In genomic region chr1:203309115-203309429, GRCh38 we compare ENCODE assay signal across 10 cellular contexts. TPM values are rescaled to one million over a fixed set of nuclear protein-coding genes. Genes with fewer than 3 reads are reported as not detected.
DNase-seq lines count a peak whose midpoint lies in the region; ATAC-seq and TF ChIP-seq lines count a peak whose summit lies in the region.
"Had no signal": no experiment of that assay in that cellular context is flagged by ENCODE, and none has a peak within 500 bp of the region (broad histone marks: within the 10 kb centered on the region; RNA-seq: fewer than 3 reads in every experiment).

No MANE protein-coding gene starts in this region.

- no peak overlapping the region for H2AFZ ChIP-seq in neural progenitor cell (replicated peaks)

- peaks cover 40 to 54% (median 52%) of the 10 kb centered on the region in 3 donors for H3K4me1 Mint-ChIP-seq in IgD-negative memory B cell
- H3K4me1 Mint-ChIP-seq in chondrocyte (ENCODE audit: low read depth) = peaks cover 46% of the 10 kb centered on the region
- peaks cover 44% of the 10 kb centered on the region for H3K4me1 Mint-ChIP-seq in neural progenitor cell

- peaks cover 30 to 66% (median 58%) of the 10 kb centered on the region in 10 experiments for H3K4me1 ChIP-seq in BLaER1 treated with 17β-estradiol and CSF1 and Interleukin-3, amounts not matched to agents 10 nM and 100 nM
- H3K4me1 ChIP-seq in neural progenitor cell = peaks cover 38% of the 10 kb centered on the region

- peaks cover 50 to 82% (median 69%) of the 10 kb centered on the region in 11 experiments for H3K36me3 ChIP-seq in BLaER1 treated with 17β-estradiol and CSF1 and Interleukin-3, amounts not matched to agents 10 nM and 100 nM
- no peaks in the 10 kb centered on the region for H3K36me3 ChIP-seq in neural progenitor cell

- intact Hi-C loops in left colon (cut with DNase I, micrococcal nuclease) = no loop called here

- H3K79me2 ChIP-seq in neural progenitor cell (ENCODE audit: low read depth) = peaks cover 31% of the 10 kb centered on the region

- H3K27me3 Mint-ChIP-seq in IgD-negative memory B cell = no peaks in the 10 kb centered on the region
- no peaks in the 10 kb centered on the region for H3K27me3 Mint-ChIP-seq in chondrocyte (ENCODE audit: low read depth)
- peaks cover 20% of the 10 kb centered on the region for H3K27me3 Mint-ChIP-seq in neural progenitor cell (ENCODE audit: insufficient read depth, low read depth)

- DNase-seq in chondrocyte (ENCODE audit: low spot score) (no peak), neural progenitor cell (ENCODE audit: low spot score) (no peak), ACHN (no peak), left colon (no peak)
- DNase-seq: DMS153, NCI-H1436 treated with DMSO at 0.1 percent for 48 hours had no signal

- H3K9me3 ChIP-seq in BLaER1 treated with 17β-estradiol and CSF1 and Interleukin-3, amounts not matched to agents 10 nM and 100 nM (replicated peaks in 1 of 11) = peaks cover 0 to 4% (median 0%) of the 10 kb centered on the region in 11 experiments; a peak in 3 of 22 replicates
- no peaks in the 10 kb centered on the region for H3K9me3 ChIP-seq in neural progenitor cell (ENCODE audit: low read depth)

- H3K4me2 ChIP-seq in BLaER1 treated with 17β-estradiol and CSF1 and Interleukin-3, amounts not matched to agents 10 nM and 100 nM = peak overlapping the region; percentile 88 to 99 (median 98)
- H3K4me2 ChIP-seq in neural progenitor cell = peak overlapping the region; percentile 99

- H4K20me1 ChIP-seq in BLaER1 treated with 17β-estradiol and CSF1 and Interleukin-3, amounts not matched to agents 10 nM and 100 nM = peaks cover 64 to 84% (median 73%) of the 10 kb centered on the region in 11 experiments
- peaks cover 52% of the 10 kb centered on the region for H4K20me1 ChIP-seq in neural progenitor cell (ENCODE audit: low read depth)

- no peaks in the 10 kb centered on the region for H3K27me3 ChIP-seq in BLaER1 treated with 17β-estradiol and CSF1 and Interleukin-3, amounts not matched to agents 10 nM and 100 nM
- peaks cover 86% of the 10 kb centered on the region for H3K27me3 ChIP-seq in neural progenitor cell

- H3K9me3 Mint-ChIP-seq in IgD-negative memory B cell (no peaks in the 10 kb centered on the region), chondrocyte (ENCODE audit: low read depth) (no peaks in the 10 kb centered on the region), neural progenitor cell (no peaks in the 10 kb centered on the region)

- in situ Hi-C loops in ACHN (cut with HindIII; ENCODE audit: low pct_ligation_motif_present, low pct_unique_long_range_greater_than_20kb, low sequenced_read_pairs) = no loop called here

- H3K9ac ChIP-seq in BLaER1 treated with 17β-estradiol and CSF1 and Interleukin-3, amounts not matched to agents 10 nM and 100 nM = peak overlapping the region; percentile 97 to 100 (median 99)
- H3K9ac ChIP-seq in neural progenitor cell = no peak overlapping the region

- TF ChIP-seq CTCF in chondrocyte (IDR thresholded peaks at IDR 0.05) (no peak), neural progenitor cell (IDR thresholded peaks at IDR 0.05) (no peak)

- peak overlapping the region in 10 of 11 experiments; percentile 93 to 100 (median 97); a peak in 18 of 22 replicates for H3K27ac ChIP-seq in BLaER1 treated with 17β-estradiol and CSF1 and Interleukin-3, amounts not matched to agents 10 nM and 100 nM
- H3K27ac ChIP-seq in neural progenitor cell = no peak overlapping the region

- H3K4me3 Mint-ChIP-seq in IgD-negative memory B cell = peak overlapping the region; percentile 95 to 99 (median 98)
- peak overlapping the region; percentile 34 for H3K4me3 Mint-ChIP-seq in chondrocyte (ENCODE audit: unreplicated experiment)
- H3K4me3 Mint-ChIP-seq in neural progenitor cell = no peak overlapping the region

- no peak for ATAC-seq in GM18870 (IDR thresholded peaks at IDR 0.05; ENCODE audit: unreplicated experiment)
- no peak for ATAC-seq in left colon
- ATAC-seq in HG03565 (IDR thresholded peaks at IDR 0.05; ENCODE audit: unreplicated experiment) = no peak

- H3F3A ChIP-seq in neural progenitor cell (ENCODE audit: low read depth) = peaks cover 29% of the 10 kb centered on the region

- peak overlapping the region in 2 of 3 donors; percentile 78 to 99 for H3K27ac Mint-ChIP-seq in IgD-negative memory B cell
- H3K27ac Mint-ChIP-seq in chondrocyte (ENCODE audit: unreplicated experiment) = no peak overlapping the region
- no peak overlapping the region for H3K27ac Mint-ChIP-seq in neural progenitor cell

- peaks cover 38% of the 10 kb centered on the region for H3K36me3 Mint-ChIP-seq in IgD-negative memory B cell
- H3K36me3 Mint-ChIP-seq in chondrocyte (ENCODE audit: low read depth) = peaks cover 24% of the 10 kb centered on the region
- peaks cover 6% of the 10 kb centered on the region for H3K36me3 Mint-ChIP-seq in neural progenitor cell

- peak overlapping the region; percentile 88 to 99 (median 98) for H3K4me3 ChIP-seq in BLaER1 treated with 17β-estradiol and CSF1 and Interleukin-3, amounts not matched to agents 10 nM and 100 nM
- peak overlapping the region; percentile 87 for H3K4me3 ChIP-seq in neural progenitor cell

RNA-seq across cellular contexts. Expression of gene BTG2, which starts 3.8 kb away (rescaled TPM):
- 202 TPM for polyA plus RNA-seq in IgD-negative memory B cell
- total RNA-seq in chondrocyte = 33.2 to 41.3 TPM (median 39.9 TPM) in 3 replicates
- 26.5 and 47.6 TPM in 2 replicates for total RNA-seq in neural progenitor cell (ENCODE audit: low replicate concordance)
- 10 to 100 TPM; 70.5 to 76.9 TPM for total RNA-seq in left colon

RNA-seq across cellular contexts. Expression of gene FMOD, which starts 41.9 kb away (rescaled TPM):
- polyA plus RNA-seq in IgD-negative memory B cell = 0.28 TPM
- total RNA-seq in chondrocyte = 0.47 to 0.92 TPM (median 0.85 TPM) in 3 replicates
- total RNA-seq in neural progenitor cell (ENCODE audit: low replicate concordance) = 0.19 TPM in 1 of 2 replicates, not detected in the other
- total RNA-seq in left colon = 10 to 100 TPM; 25.2 to 29.6 TPM

Comparison
In these comparisons a context has a peak if more than half of its experiments do, and no peak if none do; other contexts are left out.
1. H3K27ac Mint-ChIP-seq: peak in IgD-negative memory B cell (2 of 3); none in chondrocyte (single experiment) and neural progenitor cell (single experiment).
2. RNA of gene FMOD, which starts 41.9 kb away (total RNA-seq): 25.2 to 29.6 TPM in left colon; 0.47 to 0.92 TPM in chondrocyte and 0.19 TPM in neural progenitor cell; every median in the first group is over 10 times any median in the second.